Comparison of ENCODE assay signal across 17 cellular contexts in genomic region chr14:68557648-68558047, GRCh38.
DNase-seq lines count a peak whose midpoint lies in the region; ATAC-seq, FAIRE-seq and TF ChIP-seq lines count a peak whose summit lies in the region.
"Had no signal": no experiment of that assay in that cellular context is flagged by ENCODE, and none has a peak within 500 bp of the region (broad histone marks: within the 10 kb centered on the region; RNA-seq: fewer than 3 reads in every experiment).

No MANE protein-coding gene starts in this region.

- H3K18ac ChIP-seq in mesenchymal stem cell (ENCODE audit: low read depth in 1 of 2, low read length in 2 of 2), result no peak overlapping the region
- H3K18ac ChIP-seq in H9 (ENCODE audit: insufficient read length, low read depth, low read length), result no peak overlapping the region

- no peak overlapping the region for H4K5ac ChIP-seq in H9 (ENCODE audit: insufficient read length, low read depth, low read length)

- no peak overlapping the region for H2BK20ac ChIP-seq in H9 (ENCODE audit: low read depth, low read length, poor library complexity, severe bottlenecking)

- H2AK5ac ChIP-seq in mesenchymal stem cell (ENCODE audit: low read length, severe bottlenecking), result no peak overlapping the region
- H2AK5ac ChIP-seq in H9 (ENCODE audit: insufficient read length, low read length), result no peak overlapping the region

- no peaks in the 10 kb centered on the region; the same call in 1 of the 2 replicates for H3K27me3 Mint-ChIP-seq in H9 (ENCODE audit: low read depth)
- H3K27me3 Mint-ChIP-seq: B cell; CD4-positive, alpha-beta T cell had no signal

- H3K4ac ChIP-seq in mesenchymal stem cell (ENCODE audit: low read depth in 1 of 2, low read length in 2 of 2) (no peak overlapping the region), H9 (ENCODE audit: low read depth, low read length) (no peak overlapping the region)

- H3T11ph ChIP-seq in H9 (ENCODE audit: low read length), result no peak overlapping the region

- H3K4me1 ChIP-seq in Loucy (ENCODE audit: insufficient read depth, low read length, poor library complexity, severe bottlenecking) (peaks cover 72% of the 10 kb centered on the region), mesenchymal stem cell (ENCODE audit: control insufficient read depth, insufficient read depth, low read depth, low read length) (peaks cover 8% of the 10 kb centered on the region), H9 (ENCODE audit: insufficient read depth, low read length) (peaks cover 4% of the 10 kb centered on the region), gastroesophageal sphincter (peaks cover 0 to 59% (median 16%) of the 10 kb centered on the region in 3 donors)

- peaks cover 0 to 3% of the 10 kb centered on the region in 2 experiments; a peak in 2 of 5 replicates for H3K9me3 Mint-ChIP-seq in H9
- H3K9me3 Mint-ChIP-seq: CD4-positive, alpha-beta T cell had no signal

- no peak for TF ChIP-seq POLR2A in gastroesophageal sphincter (IDR thresholded peaks at IDR 0.05)

- H3K9me3 ChIP-seq in Loucy (ENCODE audit: insufficient read depth, low read depth, low read length) (no peaks in the 10 kb centered on the region), mesenchymal stem cell (ENCODE audit: control insufficient read depth, low read length) (no peaks in the 10 kb centered on the region), H9 (ENCODE audit: control insufficient read depth, low read depth, low read length) (no peaks in the 10 kb centered on the region), gastroesophageal sphincter (no peaks in the 10 kb centered on the region)

- no peaks in the 10 kb centered on the region for H3K23me2 ChIP-seq in H9 (ENCODE audit: insufficient read length, low read depth, low read length, poor library complexity, severe bottlenecking)

- H4K20me1 ChIP-seq in Loucy (ENCODE audit: insufficient read depth, low read length, poor library complexity, severe bottlenecking) (no peaks in the 10 kb centered on the region), H9 (ENCODE audit: control insufficient read depth, insufficient read depth, insufficient read length) (no peaks in the 10 kb centered on the region)

- no peaks in the 10 kb centered on the region for H3K27me3 ChIP-seq in Loucy (ENCODE audit: insufficient read depth, low read length, poor library complexity, severe bottlenecking)
- H3K27me3 ChIP-seq in mesenchymal stem cell (ENCODE audit: control insufficient read depth in 1 of 2, insufficient read depth in 1 of 2, low read length in 2 of 2), result no peaks in the 10 kb centered on the region
- H3K27me3 ChIP-seq in H9 (ENCODE audit: insufficient read depth, low read length), result no peaks in the 10 kb centered on the region
- no peaks in the 10 kb centered on the region for H3K27me3 ChIP-seq in gastroesophageal sphincter

- H2BK15ac ChIP-seq in mesenchymal stem cell (ENCODE audit: low read depth, poor library complexity, severe bottlenecking), result peak overlapping the region; percentile 53
- H2BK15ac ChIP-seq in H9 (ENCODE audit: low read depth, low read length), result no peak overlapping the region

- no peaks in the 10 kb centered on the region for H3K9me2 ChIP-seq in Loucy (replicated peaks; ENCODE audit: low read depth, low read length)

- H2AFZ ChIP-seq in Loucy (ENCODE audit: low read length) (peak overlapping the region; percentile 7; the same call in 1 of the 2 replicates), mesenchymal stem cell (ENCODE audit: low read depth, low read length) (no peak overlapping the region), H9 (ENCODE audit: low read length) (no peak overlapping the region)
- H2AFZ ChIP-seq: GM23248 had no signal

- no peak overlapping the region for H3K56ac ChIP-seq in H9 (ENCODE audit: insufficient read length, low read depth, low read length)

- H3K4me2 ChIP-seq in Loucy (ENCODE audit: low read depth, low read length, poor library complexity, severe bottlenecking) (peak overlapping the region; percentile 67), mesenchymal stem cell (ENCODE audit: low read length, poor library complexity, severe bottlenecking) (no peak overlapping the region), H9 (ENCODE audit: insufficient read depth, insufficient read length, low read length) (no peak overlapping the region)

- DNase-seq in dermis blood vessel endothelial cell (peak; percentile 73), mesenchymal stem cell (no peak), urothelium cell line (ENCODE audit: low spot score) (no peak), NCI-H2171 treated with DMSO at 0.1 percent for 48 hours (lab: John Stamatoyannopoulos, UW) (no peak), H9 (no peak), frontal cortex (ENCODE audit: low spot score in 2 of 2) (no peak)
- DNase-seq: C1 segment of cervical spinal cord; Calu3; CD4-positive, alpha-beta T cell; DMS 273 treated with DMSO at 0.1 percent for 48 hours; GM23248; H7 had no signal

- peaks cover 21 to 25% of the 10 kb centered on the region in 2 experiments for H3K4me1 Mint-ChIP-seq in H9

- no peak overlapping the region for H2BK12ac ChIP-seq in mesenchymal stem cell (ENCODE audit: low read length in 2 of 2)
- no peak overlapping the region for H2BK12ac ChIP-seq in H9 (ENCODE audit: insufficient read length, low read depth, low read length)

- H2BK5ac ChIP-seq in mesenchymal stem cell (ENCODE audit: low read depth, low read length, poor library complexity, severe bottlenecking), result no peak overlapping the region
- no peak overlapping the region for H2BK5ac ChIP-seq in H9 (ENCODE audit: insufficient read length, low read length)

- 72% methylated on average over 2 of the region's 2 CpGs for WGBS in mesenchymal stem cell
- no CpG with 5 or more reads among the region's 2 CpGs for WGBS in H9 (ENCODE audit: extremely low coverage, insufficient read length, low lambda C conversion rate)
- WGBS in gastroesophageal sphincter (ENCODE audit: low coverage in 1 of 2), 2 donors, result 54 to 75% methylated on average over 2 of the region's 2 CpGs

- peak overlapping the region in 1 of 3 experiments; percentile 90; a peak in 1 of 7 replicates for H3K27ac Mint-ChIP-seq in H9
- H3K27ac Mint-ChIP-seq: B cell; CD4-positive, alpha-beta T cell had no signal

- no peak overlapping the region for H3K23ac ChIP-seq in mesenchymal stem cell (ENCODE audit: low read length in 2 of 2)
- no peak overlapping the region for H3K23ac ChIP-seq in H9 (ENCODE audit: insufficient read length, low read depth, low read length)

- H2BK120ac ChIP-seq in mesenchymal stem cell (ENCODE audit: low read depth, low read length) (no peak overlapping the region), H9 (ENCODE audit: low read depth, low read length, poor library complexity, severe bottlenecking) (no peak overlapping the region)

- H3K9ac ChIP-seq in Loucy (ENCODE audit: low read depth, low read length, poor library complexity, severe bottlenecking) (peak overlapping the region; percentile 8), mesenchymal stem cell (ENCODE audit: low read length) (no peak overlapping the region), H9 (ENCODE audit: extremely low read depth, insufficient read length, low read length) (no peak overlapping the region)
- H3K9ac ChIP-seq: GM23248 had no signal

- no peak overlapping the region for H4K8ac ChIP-seq in mesenchymal stem cell (ENCODE audit: low read length)
- H4K8ac ChIP-seq in H9 (replicated peaks; ENCODE audit: insufficient read length, low read depth, low read length), result no peak overlapping the region

- H4K91ac ChIP-seq in mesenchymal stem cell (ENCODE audit: low read length) (no peak overlapping the region), H9 (ENCODE audit: insufficient read length, low read depth, low read length) (no peak overlapping the region)

- H3K79me2 ChIP-seq in Loucy (ENCODE audit: insufficient read depth, low read length), result no peaks in the 10 kb centered on the region
- no peaks in the 10 kb centered on the region for H3K79me2 ChIP-seq in H9 (ENCODE audit: insufficient read depth, low read length)

- no peak for ATAC-seq in gastroesophageal sphincter
- ATAC-seq: GM12878 had no signal

- H3F3A ChIP-seq in Loucy (ENCODE audit: low read depth), result no peaks in the 10 kb centered on the region

- peak; percentile 44 for FAIRE-seq in urothelium cell line (lab: Jason Lieb, UNC)
- FAIRE-seq in frontal cortex (lab: Jason Lieb, UNC), result no peak
- FAIRE-seq: A204.1, GM12878 had no signal

- no peak overlapping the region for H3K4me3 Mint-ChIP-seq in H9
- H3K4me3 Mint-ChIP-seq: B cell; CD4-positive, alpha-beta T cell had no signal

- no peaks in the 10 kb centered on the region for H3K36me3 ChIP-seq in Loucy (ENCODE audit: insufficient read depth, low read length)
- H3K36me3 ChIP-seq in mesenchymal stem cell (ENCODE audit: control insufficient read depth in 1 of 2, insufficient read depth in 2 of 2, low read depth in 1 of 2, low read length in 2 of 2), result no peaks in the 10 kb centered on the region
- H3K36me3 ChIP-seq in gastroesophageal sphincter, result no peaks in the 10 kb centered on the region

- H3K4me3 ChIP-seq in Loucy (ENCODE audit: low read length, poor library complexity, severe bottlenecking) (peak overlapping the region; percentile 29), mesenchymal stem cell (ENCODE audit: insufficient read depth in 1 of 2, low read depth in 1 of 2, low read length in 2 of 2) (no peak overlapping the region), gastroesophageal sphincter (no peak overlapping the region)
- H3K4me3 ChIP-seq: GM12878, GM23248 had no signal

- TF ChIP-seq CTCF in Loucy (conservative IDR thresholded peaks at IDR 0.05; ENCODE audit: low read length), result no peak
- TF ChIP-seq CTCF in H9 (conservative IDR thresholded peaks at IDR 0.05), result no peak
- TF ChIP-seq CTCF in gastroesophageal sphincter (IDR thresholded peaks at IDR 0.05), result no peak

- H3K14ac ChIP-seq in mesenchymal stem cell (ENCODE audit: low read length in 2 of 2) (no peak overlapping the region), H9 (ENCODE audit: insufficient read depth, low read length) (no peak overlapping the region)

- TF ChIP-seq EP300 in gastroesophageal sphincter (IDR thresholded peaks at IDR 0.05), result no peak

- H3K36me3 Mint-ChIP-seq in H9 (ENCODE audit: insufficient read depth in 1 of 3, low read depth in 3 of 3), result peaks cover 0 to 5% (median 0%) of the 10 kb centered on the region in 3 experiments; a peak in 3 of 7 replicates

- H3K27ac ChIP-seq in mesenchymal stem cell (ENCODE audit: low read length, poor library complexity, severe bottlenecking) (no peak overlapping the region), H9 (ENCODE audit: insufficient read length, low read depth, low read length) (no peak overlapping the region), gastroesophageal sphincter (no peak overlapping the region)
- H3K27ac ChIP-seq: GM23248 had no signal

- H3K79me1 ChIP-seq in mesenchymal stem cell (replicated peaks; ENCODE audit: low read length, poor library complexity, severe bottlenecking) (no peaks in the 10 kb centered on the region), H9 (ENCODE audit: insufficient read depth, low read depth, low read length, poor library complexity, severe bottlenecking) (no peaks in the 10 kb centered on the region)
